In the genomic region with DNA sequence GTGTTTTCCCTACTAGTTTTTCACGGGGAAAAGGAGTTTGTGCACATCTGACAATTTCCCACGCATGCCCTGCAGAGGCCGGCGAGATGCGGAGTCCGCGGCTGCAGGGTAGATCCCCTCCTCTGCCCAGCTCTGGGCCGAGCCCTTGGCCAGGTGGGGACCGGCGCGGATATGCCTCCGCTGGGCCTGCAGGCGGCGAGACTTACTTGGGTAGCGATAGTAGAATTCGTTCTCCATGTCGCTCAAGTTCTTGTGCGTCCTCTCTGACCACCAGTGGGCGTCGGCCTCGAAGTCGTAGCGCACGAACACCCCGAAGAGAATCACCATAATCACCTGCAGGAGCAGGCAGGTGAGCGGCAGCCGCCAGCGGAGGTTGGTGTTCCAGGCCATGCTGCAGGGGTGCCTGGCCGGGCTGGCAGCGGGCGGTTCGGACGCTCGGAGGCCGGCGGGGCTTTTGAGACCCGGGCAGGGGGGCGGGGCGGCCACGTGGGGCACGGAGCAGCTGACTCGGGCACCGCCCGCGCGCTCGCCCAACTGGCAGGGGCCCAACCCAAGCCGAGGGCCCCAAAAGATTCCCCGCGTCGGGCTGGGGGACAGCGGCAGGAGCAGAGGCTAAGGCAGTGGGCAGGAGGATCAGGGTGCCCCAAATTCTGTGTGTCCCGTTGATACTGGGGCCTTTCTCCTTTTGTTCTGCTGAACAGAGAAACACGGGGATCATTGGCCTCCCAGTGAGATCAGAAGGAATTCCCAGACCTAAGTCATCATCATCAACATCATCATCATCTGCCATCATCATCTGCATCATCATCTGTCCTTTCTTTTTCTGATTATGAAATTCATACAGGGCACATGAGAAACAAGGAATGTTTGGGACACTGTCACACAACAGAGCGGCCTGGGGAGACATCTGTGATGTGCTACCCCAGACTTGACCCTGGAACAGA, we compare ENCODE assay signal across 9 cellular contexts. TPM values are rescaled to one million over a fixed set of nuclear protein-coding genes. Genes with fewer than 3 reads are reported as not detected.
DNase-seq lines count a peak whose midpoint lies in the region; ATAC-seq and TF ChIP-seq lines count a peak whose summit lies in the region.
"Had no signal": no experiment of that assay in that cellular context is flagged by ENCODE, and none has a peak within 500 bp of the region (broad histone marks: within the 10 kb centered on the region; RNA-seq: fewer than 3 reads in every experiment).

TSS of gene RHCG (minus strand) at position 429 of the 944 bp plus-strand sequence. CDS start at position 390, 39 bp downstream.

- H3K27ac ChIP-seq in ectodermal cell (ENCODE audit: insufficient read depth, low read depth, low read length, poor library complexity, severe bottlenecking) (no peak within 1 kb of the TSS), right lobe of liver (no peak within 1 kb of the TSS), upper lobe of right lung (no peak within 1 kb of the TSS)
- H3K27ac ChIP-seq: BLaER1 had no signal

- peak; percentile 20 to 43 (median 35) for TF ChIP-seq CTCF in right lobe of liver (IDR thresholded peaks at IDR 0.05)
- TF ChIP-seq CTCF in upper lobe of right lung (IDR thresholded peaks at IDR 0.05): no peak

- peak; percentile 55 to 77 (median 72) for ATAC-seq in right lobe of liver
- ATAC-seq in upper lobe of right lung: peak; percentile 44
- no peak for ATAC-seq in HG03108 (IDR thresholded peaks at IDR 0.05; ENCODE audit: unreplicated experiment)

- no peak for TF ChIP-seq POLR2A in right lobe of liver (IDR thresholded peaks at IDR 0.05)

- DNase-seq in NCI-H345 (lab: John Stamatoyannopoulos, UW): peak; percentile 19
- no peak for DNase-seq in NCI-H345 treated with DMSO at 0.1 percent for 48 hours (lab: John Stamatoyannopoulos, UW; ENCODE audit: unreplicated experiment)
- DNase-seq in NCI-H460 (ENCODE audit: extremely low read depth, low read depth): peak; percentile 60
- DNase-seq in right lobe of liver: peak; percentile 46 to 58 (median 47)
- DNase-seq in upper lobe of right lung: no peak
- DNase-seq in stimulated activated naive CD4-positive, alpha-beta T cell treated with Interleukin-2 at 50 U/mL for 16 hours (lab: John Stamatoyannopoulos, UW): no peak

- H3K4me3 ChIP-seq in ectodermal cell (ENCODE audit: insufficient read depth, low read depth, low read length) (peak within 1 kb of the TSS; percentile 30), right lobe of liver (peak within 1 kb of the TSS in 2 of 3 donors; percentile 21 to 40), upper lobe of right lung (peak within 1 kb of the TSS; percentile 24)
- H3K4me3 ChIP-seq: BLaER1 had no signal

- 4 to 5% methylated on average over 55 of the region's 55 CpGs for WGBS in ectodermal cell, 2 experiments
- WGBS in right lobe of liver (ENCODE audit: insufficient coverage, low coverage, low lambda C conversion rate, missing lambda C conversion rate): 12% methylated on average over 9 of the region's 55 CpGs

- H3K36me3 ChIP-seq in ectodermal cell (ENCODE audit: control insufficient read depth, insufficient read depth, low read length) (no peaks in the 10 kb centered on the region), right lobe of liver (no peaks in the 10 kb centered on the region), upper lobe of right lung (no peaks in the 10 kb centered on the region)
- H3K36me3 ChIP-seq: BLaER1 had no signal

- intact Hi-C loops in right lobe of liver (cut with DNase I) (loop anchor here (10.0 kb wide), 1 partner anchor 58 kb away; no protein-coding TSS in a partner anchor), upper lobe of right lung (cut with DNase I) (no loop called here)

- H3K9me3 ChIP-seq in ectodermal cell (ENCODE audit: control insufficient read depth, low read length) (no peaks in the 10 kb centered on the region), right lobe of liver (no peaks in the 10 kb centered on the region), upper lobe of right lung (no peaks in the 10 kb centered on the region)

- H3K27me3 ChIP-seq in ectodermal cell (ENCODE audit: control insufficient read depth, insufficient read depth, low read length, poor library complexity, severe bottlenecking) (peaks cover 55% of the 10 kb centered on the region), right lobe of liver (no peaks in the 10 kb centered on the region), upper lobe of right lung (peaks cover 53% of the 10 kb centered on the region)

- peaks cover 4% of the 10 kb centered on the region for H3K4me1 ChIP-seq in ectodermal cell (ENCODE audit: control insufficient read depth, insufficient read depth, low read length)
- H3K4me1 ChIP-seq in right lobe of liver: no peaks in the 10 kb centered on the region
- H3K4me1 ChIP-seq in upper lobe of right lung: no peaks in the 10 kb centered on the region
- H3K4me1 ChIP-seq: BLaER1 had no signal

RNA-seq across cellular contexts. Expression of gene RHCG, which starts in this region (rescaled TPM):
- total RNA-seq in NCI-H460 (2014; rRNA removed; shearing (Covaris generic)): 0.59 and 0.78 TPM in 2 replicates
- polyA plus RNA-seq in NCI-H460 (2014; cell fraction: nucleus; rRNA removed): 0.39 TPM in 1 of 2 replicates, not detected in the other
- polyA plus RNA-seq in ectodermal cell (2013, experiment 1 of 4): not detected
- polyA plus RNA-seq in ectodermal cell (2013, experiment 2 of 4): not detected
- polyA plus RNA-seq in ectodermal cell (2013, experiment 3 of 4): not detected
- polyA plus RNA-seq in ectodermal cell (2013, experiment 4 of 4): not detected
- total RNA-seq in right lobe of liver: under 1 TPM in 5 of 6 experiments, not detected in 1; 0.20 to 0.82 (median 0.37) TPM
- not detected for total RNA-seq in upper lobe of right lung

Comparison
In these comparisons a context has a peak if more than half of its experiments do, and no peak if none do; other contexts are left out.
1. Peak in DNase-seq in NCI-H460; RNA of the gene not detected or under 1 TPM.
2. Peak in DNase-seq, ATAC-seq and H3K4me3 ChIP-seq in right lobe of liver; RNA of the gene not detected or under 1 TPM.
3. Peak in ATAC-seq and H3K4me3 ChIP-seq in upper lobe of right lung; RNA of the gene not detected or under 1 TPM.